In the genomic region with DNA sequence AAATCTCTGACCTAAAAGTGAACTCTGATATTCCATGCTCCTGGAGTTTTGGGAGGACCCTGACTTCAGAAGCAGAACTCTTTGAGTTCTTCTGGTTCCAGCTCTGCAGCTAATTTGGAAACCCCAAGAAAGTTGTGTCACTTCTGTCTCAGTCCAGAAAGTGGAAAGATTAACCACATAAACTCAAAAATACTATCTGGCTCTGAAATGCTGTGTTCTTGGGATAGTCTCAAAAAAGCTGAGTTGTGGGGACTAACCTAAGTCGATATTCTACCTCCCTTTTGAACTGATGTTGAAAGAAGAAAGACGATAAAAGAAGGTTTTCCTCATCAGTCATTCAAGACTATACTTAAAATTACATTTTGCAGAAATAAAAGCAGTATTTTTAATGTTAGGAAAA, we compare ENCODE assay signal across 10 cellular contexts. TPM values are rescaled to one million over a fixed set of nuclear protein-coding genes. Genes with fewer than 3 reads are reported as not detected.
DNase-seq lines count a peak whose midpoint lies in the region; ATAC-seq, FAIRE-seq and TF ChIP-seq lines count a peak whose summit lies in the region.
"Had no signal": no experiment of that assay in that cellular context is flagged by ENCODE, and none has a peak within 500 bp of the region (broad histone marks: within the 10 kb centered on the region; RNA-seq: fewer than 3 reads in every experiment).

No MANE protein-coding gene starts in this region.

- H3K27me3 ChIP-seq in left ventricle myocardium inferior (ENCODE audit: low read depth) (no peaks in the 10 kb centered on the region), K562 (ENCODE audit: control insufficient read depth in 2 of 2, insufficient read depth in 2 of 2, low read length in 2 of 2) (peaks cover 34 to 59% of the 10 kb centered on the region in 2 experiments), upper lobe of left lung (no peaks in the 10 kb centered on the region)
- H3K27me3 ChIP-seq: MG63 had no signal

- intact Hi-C loops in left ventricle myocardium inferior (cut with micrococcal nuclease) (no loop called here), left cardiac atrium (cut with DNase I) (no loop called here), K562 (cut with micrococcal nuclease) (loop anchor here (5.0 kb wide), 1 partner anchor 42 kb away; no protein-coding TSS in a partner anchor)

- CTCF ChIA-PET in K562 (lab: Yijun Ruan, JAX; ENCODE audit: low intra/inter-chr PET ratio), result no interaction called here

- peaks cover 100% of the 10 kb centered on the region for H3K4me1 ChIP-seq in left ventricle myocardium inferior
- peaks cover 4 to 6% of the 10 kb centered on the region in 2 experiments; a peak in 3 of 5 replicates for H3K4me1 ChIP-seq in K562 (replicated peaks in 1 of 2; ENCODE audit: control insufficient read depth in 2 of 2, insufficient read depth in 2 of 2, low read length in 2 of 2)
- H3K4me1 ChIP-seq in upper lobe of left lung, result peaks cover 62 to 87% (median 74%) of the 10 kb centered on the region in 4 donors

- DNase-seq in left ventricle myocardium inferior (no peak), left cardiac atrium (no peak), K562 (ENCODE audit: extremely low read depth in 1 of 4, low spot score in 3 of 4) (no peak), naive B cell (no peak), upper lobe of left lung (no peak), omental fat pad (ENCODE audit: low spot score) (no peak), NK-92 (lab: John Stamatoyannopoulos, UW; ENCODE audit: unreplicated experiment) (no peak)

- TF ChIP-seq EP300 in K562 (IDR thresholded peaks at IDR 0.05; ENCODE audit: low read length), result no peak
- no peak for TF ChIP-seq EP300 in upper lobe of left lung (IDR thresholded peaks at IDR 0.05)

- H4K20me1 ChIP-seq in K562 (replicated peaks; ENCODE audit: control insufficient read depth, insufficient read depth, low read length), result no peaks in the 10 kb centered on the region

- no peaks in the 10 kb centered on the region for H3K9me3 Mint-ChIP-seq in naive B cell

- peaks cover 4 to 14% of the 10 kb centered on the region in 2 donors for H3K36me3 Mint-ChIP-seq in naive B cell

- WGBS in K562 (ENCODE audit: insufficient coverage, low coverage, missing lambda C conversion rate), result 0% methylated on average over 2 of the region's 2 CpGs
- WGBS in upper lobe of left lung, 2 donors, result 36 to 44% methylated on average over 2 of the region's 2 CpGs

- peak overlapping the region; percentile 86; the same call in 1 of the 2 replicates for H2AFZ ChIP-seq in K562 (ENCODE audit: low read depth, low read length)

- H3K4me3 ChIP-seq in left ventricle myocardium inferior, result peak overlapping the region; percentile 63
- no peak overlapping the region for H3K4me3 ChIP-seq in K562
- no peak overlapping the region for H3K4me3 ChIP-seq in upper lobe of left lung

- no peak for ATAC-seq in left cardiac atrium
- no peak for ATAC-seq in K562
- no peak for ATAC-seq in naive B cell (ENCODE audit: low read depth in 2 of 2)
- ATAC-seq in upper lobe of left lung (ENCODE audit: low FRiP score in 2 of 2), result no peak
- ATAC-seq in omental fat pad (ENCODE audit: low FRiP score), result no peak
- no peak for ATAC-seq in GM18873 (IDR thresholded peaks at IDR 0.05; ENCODE audit: low FRiP score, unreplicated experiment)

- H3K4me2 ChIP-seq in K562 (ENCODE audit: insufficient read depth, low read length), result no peak overlapping the region

- TF ChIP-seq POLR2A in K562 (conservative IDR thresholded peaks at IDR 0.05) (no peak), upper lobe of left lung (IDR thresholded peaks at IDR 0.05) (no peak)

- H3K27me3 Mint-ChIP-seq in naive B cell, result no peaks in the 10 kb centered on the region

- TF ChIP-seq CTCF in left ventricle myocardium inferior (IDR thresholded peaks at IDR 0.05; ENCODE audit: borderline replicate concordance) (no peak), K562 (IDR thresholded peaks at IDR 0.05 in 2 of 3, conservative IDR thresholded peaks at IDR 0.05 in 1 of 3; ENCODE audit: insufficient read depth in 2 of 3, low read depth in 1 of 3, low read length in 3 of 3) (no peak), upper lobe of left lung (IDR thresholded peaks at IDR 0.05) (no peak), omental fat pad (IDR thresholded peaks at IDR 0.05) (no peak)

- H3K9me1 ChIP-seq in K562 (ENCODE audit: control insufficient read depth, insufficient read depth, low read length), result no peaks in the 10 kb centered on the region

- H3K4me3 Mint-ChIP-seq in naive B cell, result peak overlapping the region; percentile 87 to 97 (median 94)

- peak overlapping the region; percentile 91 for H3K27ac ChIP-seq in left ventricle myocardium inferior (replicated peaks)
- no peak overlapping the region for H3K27ac ChIP-seq in K562 (ENCODE audit: extremely low read depth, low read depth, low read length)
- peak overlapping the region; percentile 87 to 94 (median 91) for H3K27ac ChIP-seq in upper lobe of left lung

- POLR2A ChIA-PET in K562 (lab: Yijun Ruan, JAX), result interaction anchor here (1.1 to 1.6 kb wide), 3 partner anchors 9 to 25 kb away, joined by 3 to 6 read pairs (median 4); no protein-coding TSS in a partner anchor

- H3K9ac ChIP-seq in K562 (ENCODE audit: insufficient read depth in 1 of 2, low read depth in 2 of 2, low read length in 2 of 2), result no peak overlapping the region

- H3K79me2 ChIP-seq in K562 (ENCODE audit: control insufficient read depth, insufficient read depth, low read length), result no peaks in the 10 kb centered on the region

- no peak for FAIRE-seq in K562 (lab: Jason Lieb, UNC)
- FAIRE-seq: urothelium cell line had no signal

- H3K4me1 Mint-ChIP-seq in naive B cell, result peaks cover 91 to 99% (median 97%) of the 10 kb centered on the region in 3 donors

- peak overlapping the region; percentile 98 to 100 (median 100) for H3K27ac Mint-ChIP-seq in naive B cell

- H3K36me3 ChIP-seq in left ventricle myocardium inferior (no peaks in the 10 kb centered on the region), K562 (ENCODE audit: control insufficient read depth, insufficient read depth, low read length) (no peaks in the 10 kb centered on the region), upper lobe of left lung (no peaks in the 10 kb centered on the region)
- H3K36me3 ChIP-seq: MG63 had no signal

- no peak for TF ChIP-seq RAD21 in K562 (CRISPR knock-in tag; conservative IDR thresholded peaks at IDR 0.05 in 1 of 2, IDR thresholded peaks at IDR 0.05 in 1 of 2)

- BruUV-seq in K562 (replicated peaks; lab: Mats Ljungman, UMichigan), result no TSS peak

- H3K9me3 ChIP-seq in left ventricle myocardium inferior (replicated peaks) (no peaks in the 10 kb centered on the region), K562 (replicated peaks; ENCODE audit: control insufficient read depth, insufficient read depth, low read depth, low read length) (no peaks in the 10 kb centered on the region), upper lobe of left lung (no peaks in the 10 kb centered on the region)
- H3K9me3 ChIP-seq: MG63 had no signal

- in situ Hi-C loops in K562 (cut with MboI), result no loop called here

TF ChIP-seq in K562, 482 proteins besides CTCF, POLR2A, EP300 and RAD21 (continues in another document):
- no peak for TF ChIP-seq NFXL1 (CRISPR knock-in tag; IDR thresholded peaks at IDR 0.05)
- TF ChIP-seq TFAP4 (CRISPR knock-in tag; IDR thresholded peaks at IDR 0.05; ENCODE audit: borderline replicate concordance), result no peak
- TF ChIP-seq DMBX1 (CRISPR knock-in tag; IDR thresholded peaks at IDR 0.05; ENCODE audit: borderline replicate concordance), result no peak
- TF ChIP-seq TRIM28 (IDR thresholded peaks at IDR 0.05), result no peak
- no peak for TF ChIP-seq ZNF764 (CRISPR knock-in tag; IDR thresholded peaks at IDR 0.05; ENCODE audit: low read depth)

RNA-seq across cellular contexts. Expression of gene ITPKB, which starts 59.8 kb away (rescaled TPM):
- 15.7 TPM for total RNA-seq in left ventricle myocardium inferior
- 10 to 100 TPM; 13.8 to 18.3 TPM for total RNA-seq in left cardiac atrium
- 0.09 TPM in 1 of 2 replicates, not detected in the other for total RNA-seq in K562 (2011; cell fraction: chromatin; rRNA removed; ENCODE audit: low replicate concordance)
- 0.13 TPM in 1 of 2 replicates, not detected in the other for total RNA-seq in K562 (2011; cell fraction: nucleolus; rRNA removed)
- 0.07 and 0.08 TPM in 2 replicates for total RNA-seq in K562 (2011; cell fraction: nucleoplasm; rRNA removed)
- total RNA-seq in K562 (2014; rRNA removed), result not detected in 2 replicates
- not detected in 2 replicates for total RNA-seq in K562 (2014; rRNA removed; fragmentation: Illumina TruSeq; extraction: Trizol)
- total RNA-seq in K562 (2015; rRNA removed; fragmentation: Illumina TruSeq; extraction: Trizol), result not detected in 2 replicates
- total RNA-seq in K562 (2021), result 0.22 and 0.27 TPM in 2 replicates
- polyA plus RNA-seq in K562 (2011; rRNA removed), result 0.01 TPM in 2 replicates
- polyA plus RNA-seq in K562 (2011; cell fraction: cytosol; rRNA removed), result 0.01 TPM in 1 of 2 replicates, not detected in the other
- polyA plus RNA-seq in K562 (2011; cell fraction: nucleus; rRNA removed), result 0.03 TPM in 1 of 2 replicates, not detected in the other
- polyA plus RNA-seq in K562 (2012), result 0.01 TPM in 1 of 2 replicates, not detected in the other
- polyA plus RNA-seq in K562 (2014; fragmentation: Illumina TruSeq; extraction: Trizol), result not detected in 2 replicates
- not detected for polyA plus RNA-seq in K562 (2014; fragmentation: Nextera tagmentation; extraction: Ambion mirVana)
- polyA plus RNA-seq in K562 (2014; rRNA removed), result not detected in 2 replicates
- polyA minus RNA-seq in K562 (2011; rRNA and poly(A)+ RNA removed), result not detected in 2 replicates
- polyA minus RNA-seq in K562 (2011; cell fraction: cytosol; rRNA and poly(A)+ RNA removed), result not detected in 2 replicates
- polyA minus RNA-seq in K562 (2011; cell fraction: nucleus; rRNA and poly(A)+ RNA removed), result not detected in 2 replicates
- 10 to 100 TPM; 24.5 to 48.9 (median 34.1) TPM for polyA plus RNA-seq in naive B cell (ENCODE audit: low read depth in 6 of 6)
- total RNA-seq in upper lobe of left lung, result 10 to 100 TPM; 19.8 to 62.9 (median 45.8) TPM
- total RNA-seq in omental fat pad, result 10 to 100 TPM; 22.2 to 68.6 (median 31.5) TPM

Comparison
In these comparisons a context has a peak if more than half of its experiments do, and no peak if none do; other contexts are left out.
1. RNA of gene ITPKB, which starts 59.8 kb away (total RNA-seq): 19.8 to 62.9 TPM in upper lobe of left lung, 22.2 to 68.6 TPM in omental fat pad, 13.8 to 18.3 TPM in left cardiac atrium and 15.7 TPM in left ventricle myocardium inferior (single experiment); 0.07 to 0.27 TPM in K562; every median in the first group is over 10 times any median in the second.